In the genomic region with DNA sequence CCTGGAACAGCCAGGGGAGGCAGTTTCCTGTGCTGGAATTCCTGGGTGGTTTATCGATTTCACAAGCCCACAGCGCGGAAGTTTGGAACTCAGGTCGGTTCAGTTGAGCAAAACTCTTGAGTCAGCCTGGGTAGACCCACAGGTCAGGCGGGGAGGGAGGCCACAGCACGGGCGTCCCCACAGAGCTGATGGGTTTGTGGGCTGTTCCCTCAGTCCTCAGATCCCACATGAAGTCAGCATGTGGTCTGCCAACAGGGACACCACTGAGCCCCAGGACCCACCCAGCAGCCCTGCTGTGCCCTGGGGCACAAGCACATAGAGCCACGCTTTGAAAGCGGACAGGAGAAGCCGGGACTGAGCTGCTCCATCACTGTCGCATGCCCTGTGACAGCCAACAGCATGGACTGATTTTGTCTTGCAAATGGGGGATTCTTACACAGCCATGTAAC, we compare ENCODE assay signal across 9 cellular contexts. TPM values are rescaled to one million over a fixed set of nuclear protein-coding genes. Genes with fewer than 3 reads are reported as not detected.
A peak's percentile ranks its signal among the peaks of the same experiment; 100 is the strongest.
DNase-seq lines count a peak whose midpoint lies in the region; ATAC-seq and TF ChIP-seq lines count a peak whose summit lies in the region.
"Had no signal": no experiment of that assay in that cellular context is flagged by ENCODE, and none has a peak within 500 bp of the region (broad histone marks: within the 10 kb centered on the region; RNA-seq: fewer than 3 reads in every experiment).

No MANE protein-coding gene starts in this region.

- peaks cover 12 to 27% (median 18%) of the 10 kb centered on the region in 3 donors for H3K27me3 Mint-ChIP-seq in CD14-positive monocyte (ENCODE audit: low read depth in 3 of 3)
- H3K27me3 Mint-ChIP-seq in immature natural killer cell (ENCODE audit: low read depth in 3 of 3): peaks cover 3 to 18% (median 5%) of the 10 kb centered on the region in 3 donors
- peaks cover 14% of the 10 kb centered on the region for H3K27me3 Mint-ChIP-seq in progenitor cell of endocrine pancreas

- peaks cover 13% of the 10 kb centered on the region for H3K4me1 Mint-ChIP-seq in CD14-positive monocyte
- peaks cover 18 to 25% of the 10 kb centered on the region in 2 donors for H3K4me1 Mint-ChIP-seq in immature natural killer cell
- H3K4me1 Mint-ChIP-seq in progenitor cell of endocrine pancreas (ENCODE audit: low read depth): peaks cover 6% of the 10 kb centered on the region

- intact Hi-C loops in CD14-positive monocyte (cut with micrococcal nuclease): no loop called here

- TF ChIP-seq CTCF in CD14-positive monocyte (IDR thresholded peaks at IDR 0.05) (no peak), progenitor cell of endocrine pancreas (IDR thresholded peaks at IDR 0.05; ENCODE audit: unreplicated experiment) (no peak)

- ATAC-seq in GM21423 (IDR thresholded peaks at IDR 0.05; ENCODE audit: unreplicated experiment) (peak; percentile 24), HG03460 (IDR thresholded peaks at IDR 0.05; ENCODE audit: unreplicated experiment) (no peak)

- H3K4me3 Mint-ChIP-seq in CD14-positive monocyte (peak overlapping the region in 1 of 2 donors; percentile 81), immature natural killer cell (peak overlapping the region; percentile 76 to 83 (median 83)), progenitor cell of endocrine pancreas (ENCODE audit: low read depth) (no peak overlapping the region)

- H3K36me3 Mint-ChIP-seq in CD14-positive monocyte: no peaks in the 10 kb centered on the region
- no peaks in the 10 kb centered on the region for H3K36me3 Mint-ChIP-seq in immature natural killer cell
- no peaks in the 10 kb centered on the region for H3K36me3 Mint-ChIP-seq in progenitor cell of endocrine pancreas (ENCODE audit: insufficient read depth)

- H3K27ac Mint-ChIP-seq in CD14-positive monocyte: no peak overlapping the region
- peak overlapping the region in 3 of 6 donors; percentile 62 to 84 (median 82) for H3K27ac Mint-ChIP-seq in immature natural killer cell
- no peak overlapping the region for H3K27ac Mint-ChIP-seq in progenitor cell of endocrine pancreas

- peak; percentile 32 for DNase-seq in CD14-positive monocyte (ENCODE audit: low spot score)
- DNase-seq in MV-4-11 (lab: John Stamatoyannopoulos, UW): peak; percentile 71
- peak in 2 of 3 donors; percentile 28 to 30 for DNase-seq in immature natural killer cell
- no peak for DNase-seq in progenitor cell of endocrine pancreas (ENCODE audit: low spot score, unreplicated experiment)
- no peak for DNase-seq in superior temporal gyrus (ENCODE audit: extremely low spot score)
- DNase-seq in DMS114 treated with DMSO at 0.1 percent for 48 hours (lab: John Stamatoyannopoulos, UW; ENCODE audit: unreplicated experiment): no peak
- DNase-seq: DMS 273 treated with DMSO at 0.1 percent for 48 hours had no signal

- H3K9me3 Mint-ChIP-seq in CD14-positive monocyte (no peaks in the 10 kb centered on the region), immature natural killer cell (no peaks in the 10 kb centered on the region), progenitor cell of endocrine pancreas (ENCODE audit: low read depth) (no peaks in the 10 kb centered on the region)

RNA-seq across cellular contexts. Expression of gene BMP8A, which starts 17.4 kb away (rescaled TPM):
- polyA plus RNA-seq in CD14-positive monocyte (not detected), immature natural killer cell (not detected)
- 0.67 and 0.71 TPM in 2 replicates for total RNA-seq in progenitor cell of endocrine pancreas

Comparison
In these comparisons a context has a peak if more than half of its experiments do, and no peak if none do; other contexts are left out.
1. DNase-seq: peak in CD14-positive monocyte (single experiment), MV-4-11 (single experiment) and immature natural killer cell (2 of 3); none in progenitor cell of endocrine pancreas (single experiment), superior temporal gyrus (single experiment) and DMS114 treated with DMSO at 0.1 percent for 48 hours (single experiment).